Comparison of ENCODE assay signal across 1 cellular context in the genomic region with DNA sequence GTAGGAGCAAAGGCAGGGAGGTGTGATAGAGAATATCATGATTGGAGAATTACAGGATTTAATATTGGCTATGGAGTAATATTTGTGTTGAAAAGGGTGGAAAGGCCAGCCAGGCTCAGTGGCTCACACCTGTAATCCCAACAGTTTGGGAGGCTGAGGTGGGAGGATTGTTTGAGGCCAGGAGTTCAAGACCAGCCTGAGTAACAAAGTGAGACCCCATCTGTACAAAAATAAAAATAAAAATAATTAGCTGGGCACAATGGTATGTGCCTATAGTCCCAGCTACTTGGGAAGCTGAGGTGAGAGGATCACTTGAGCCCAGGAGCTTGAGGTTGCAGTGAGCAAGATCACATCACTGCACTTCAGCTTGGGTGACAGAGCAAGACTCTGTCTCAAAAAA.
TF ChIP-seq lines count a peak whose summit lies in the region.

No MANE protein-coding gene starts in this region.

TF ChIP-seq in K562, 482 proteins besides CTCF, POLR2A, EP300 and RAD21:
- TF ChIP-seq PTTG1 (tag; IDR thresholded peaks at IDR 0.05; ENCODE audit: low read depth): peak; percentile 29; the same call in 1 of the 2 replicates
- TF ChIP-seq RBFOX2 (IDR thresholded peaks at IDR 0.05; ENCODE audit: low read depth, low read length): peak; percentile 53; the same call in 1 of the 2 replicates
- TF ChIP-seq ZNF175 (CRISPR knock-in tag; IDR thresholded peaks at IDR 0.05; ENCODE audit: low read depth): peak; percentile 49; the same call in 1 of the 2 replicates
